In the genomic region with DNA sequence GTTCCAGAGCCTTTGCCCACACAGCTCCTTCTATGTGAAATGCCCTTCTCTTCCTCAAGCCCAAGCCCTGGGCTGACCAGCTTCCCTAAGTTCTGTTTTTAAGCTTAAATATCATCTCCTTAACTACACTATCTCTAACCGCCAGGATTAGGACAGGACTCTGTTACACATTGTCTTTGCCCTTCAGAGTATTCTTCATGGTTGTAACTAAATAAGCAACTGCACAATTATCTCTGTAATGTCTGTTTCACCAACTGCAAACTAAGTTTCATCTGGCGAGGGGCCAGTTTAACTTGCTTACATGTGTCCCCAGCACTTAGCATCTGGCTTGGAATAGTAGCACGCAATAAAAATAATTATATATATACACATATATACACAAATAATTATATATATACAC, we compare ENCODE assay signal across 1 cellular context.
TF ChIP-seq lines count a peak whose summit lies in the region.

No MANE protein-coding gene starts in this region.

TF ChIP-seq in H1, 55 proteins besides CTCF, POLR2A, EP300 and RAD21:
- TF ChIP-seq, protein P1, sequence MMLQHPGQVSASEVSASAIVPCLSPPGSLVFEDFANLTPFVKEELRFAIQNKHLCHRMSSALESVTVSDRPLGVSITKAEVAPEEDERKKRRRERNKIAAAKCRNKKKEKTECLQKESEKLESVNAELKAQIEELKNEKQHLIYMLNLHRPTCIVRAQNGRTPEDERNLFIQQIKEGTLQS (IDR thresholded peaks at IDR 0.05; ENCODE audit: insufficient read depth, low read depth, low read length) = no peak
- TF ChIP-seq, protein P2, sequence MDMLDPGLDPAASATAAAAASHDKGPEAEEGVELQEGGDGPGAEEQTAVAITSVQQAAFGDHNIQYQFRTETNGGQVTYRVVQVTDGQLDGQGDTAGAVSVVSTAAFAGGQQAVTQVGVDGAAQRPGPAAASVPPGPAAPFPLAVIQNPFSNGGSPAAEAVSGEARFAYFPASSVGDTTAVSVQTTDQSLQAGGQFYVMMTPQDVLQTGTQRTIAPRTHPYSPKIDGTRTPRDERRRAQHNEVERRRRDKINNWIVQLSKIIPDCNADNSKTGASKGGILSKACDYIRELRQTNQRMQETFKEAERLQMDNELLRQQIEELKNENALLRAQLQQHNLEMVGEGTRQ (IDR thresholded peaks at IDR 0.05; ENCODE audit: low read length) = no peak
- no peak for TF ChIP-seq EZH2 (IDR thresholded peaks at IDR 0.05; ENCODE audit: low read depth, low read length, severe bottlenecking)
- no peak for TF ChIP-seq SUZ12 (IDR thresholded peaks at IDR 0.05; ENCODE audit: low read length)
- TF ChIP-seq, protein P3, sequence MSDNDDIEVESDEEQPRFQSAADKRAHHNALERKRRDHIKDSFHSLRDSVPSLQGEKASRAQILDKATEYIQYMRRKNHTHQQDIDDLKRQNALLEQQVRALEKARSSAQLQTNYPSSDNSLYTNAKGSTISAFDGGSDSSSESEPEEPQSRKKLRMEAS (IDR thresholded peaks at IDR 0.05) = no peak
- no peak for TF ChIP-seq RXRA (IDR thresholded peaks at IDR 0.05; ENCODE audit: insufficient read depth, low read depth, low read length)
- no peak for TF ChIP-seq MAFK (IDR thresholded peaks at IDR 0.05; ENCODE audit: low read depth, low read length)
- TF ChIP-seq SAP30 (IDR thresholded peaks at IDR 0.05; ENCODE audit: insufficient read depth, insufficient replicate concordance, low read length) = no peak
- TF ChIP-seq SP1 (IDR thresholded peaks at IDR 0.05; ENCODE audit: low read depth, low read length) = no peak
- no peak for TF ChIP-seq SIX5 (IDR thresholded peaks at IDR 0.05; ENCODE audit: low read depth, low read length)
- TF ChIP-seq, protein P4, sequence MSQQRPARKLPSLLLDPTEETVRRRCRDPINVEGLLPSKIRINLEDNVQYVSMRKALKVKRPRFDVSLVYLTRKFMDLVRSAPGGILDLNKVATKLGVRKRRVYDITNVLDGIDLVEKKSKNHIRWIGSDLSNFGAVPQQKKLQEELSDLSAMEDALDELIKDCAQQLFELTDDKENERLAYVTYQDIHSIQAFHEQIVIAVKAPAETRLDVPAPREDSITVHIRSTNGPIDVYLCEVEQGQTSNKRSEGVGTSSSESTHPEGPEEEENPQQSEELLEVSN (IDR thresholded peaks at IDR 0.05) = no peak
- no peak for TF ChIP-seq FOSL1 (IDR thresholded peaks at IDR 0.05; ENCODE audit: insufficient read depth, low read depth, low read length)
- TF ChIP-seq SIRT6 (IDR thresholded peaks at IDR 0.05; ENCODE audit: low read length) = no peak
- TF ChIP-seq SP4 (IDR thresholded peaks at IDR 0.05; ENCODE audit: low read length) = no peak
- TF ChIP-seq KDM4A (IDR thresholded peaks at IDR 0.05; ENCODE audit: low read depth, low read length, severe bottlenecking) = no peak
- TF ChIP-seq NRF1 (IDR thresholded peaks at IDR 0.05; ENCODE audit: low read depth, low read length) = no peak
